ENCODE assay signal across 15 cellular contexts in the genomic region with DNA sequence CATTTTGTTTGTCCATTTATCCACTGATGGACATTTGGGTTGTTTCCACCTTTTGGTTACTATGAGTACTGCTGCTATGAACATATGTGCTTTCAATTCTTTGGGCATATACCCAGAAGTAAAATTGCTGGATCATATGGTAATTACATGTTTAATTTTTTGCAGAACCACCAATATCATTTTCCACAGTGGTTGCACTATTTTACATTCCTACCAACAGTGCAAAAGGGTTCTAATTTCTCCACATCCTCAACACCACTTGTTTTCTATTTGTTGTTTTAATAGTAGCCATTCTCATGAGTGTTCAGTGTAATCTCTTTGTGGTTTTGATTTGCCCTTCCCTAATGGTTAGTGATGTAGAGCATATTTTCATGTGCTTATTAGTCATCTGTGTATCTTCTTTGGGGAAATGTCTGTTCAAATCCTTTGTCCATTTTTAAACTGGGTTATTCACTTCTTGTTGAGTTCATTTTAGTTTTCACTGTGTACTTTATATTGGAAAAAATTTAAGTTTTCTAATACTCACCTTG.
DNase-seq lines count a peak whose midpoint lies in the region; ATAC-seq and TF ChIP-seq lines count a peak whose summit lies in the region.
"Had no signal": no experiment of that assay in that cellular context is flagged by ENCODE, and none has a peak within 500 bp of the region (broad histone marks: within the 10 kb centered on the region; RNA-seq: fewer than 3 reads in every experiment).

No MANE protein-coding gene starts in this region.

- H4K20me1 ChIP-seq in SK-N-SH (ENCODE audit: insufficient read depth) (no peaks in the 10 kb centered on the region), neural progenitor cell (ENCODE audit: low read depth) (no peaks in the 10 kb centered on the region)

- H3K9me2 ChIP-seq in SK-N-SH: no peaks in the 10 kb centered on the region

- H3K4me3 ChIP-seq in SK-N-SH (ENCODE audit: low read depth in 2 of 2, low read length in 1 of 2) (no peak overlapping the region), skeletal muscle satellite cell (ENCODE audit: low read length) (no peak overlapping the region), neural progenitor cell (no peak overlapping the region)
- H3K4me3 ChIP-seq: K562, ovary, SK-N-MC had no signal

- no peak for TF ChIP-seq RAD21 in SK-N-SH (IDR thresholded peaks at IDR 0.05; ENCODE audit: low read length)

- H2AFZ ChIP-seq in SK-N-SH (ENCODE audit: low read depth) (no peak overlapping the region), neural progenitor cell (replicated peaks) (no peak overlapping the region)

- H3K79me2 ChIP-seq in SK-N-SH (ENCODE audit: insufficient read depth): no peaks in the 10 kb centered on the region
- no peaks in the 10 kb centered on the region for H3K79me2 ChIP-seq in neural progenitor cell (ENCODE audit: low read depth)

- POLR2A ChIA-PET in SK-N-SH (lab: Yijun Ruan, JAX): no interaction called here

- H3K36me3 Mint-ChIP-seq in neural progenitor cell: peaks cover 9% of the 10 kb centered on the region

- H3K27ac ChIP-seq in SK-N-SH (ENCODE audit: low read depth in 2 of 2, low read length in 1 of 2): no peak overlapping the region
- no peak overlapping the region for H3K27ac ChIP-seq in neural progenitor cell
- H3K27ac ChIP-seq: ovary, SK-N-MC had no signal

- peaks cover 4% of the 10 kb centered on the region; the same call in 1 of the 2 replicates for H3K9me3 ChIP-seq in SK-N-SH
- H3K9me3 ChIP-seq in skeletal muscle satellite cell (replicated peaks; ENCODE audit: low read length): no peaks in the 10 kb centered on the region
- peaks cover 7% of the 10 kb centered on the region for H3K9me3 ChIP-seq in neural progenitor cell (ENCODE audit: low read depth)
- H3K9me3 ChIP-seq: ovary had no signal

- CTCF ChIA-PET in SK-N-SH (lab: Yijun Ruan, JAX): no interaction called here

- H3F3A ChIP-seq in SK-N-SH (replicated peaks; ENCODE audit: insufficient read depth): no peaks in the 10 kb centered on the region
- no peaks in the 10 kb centered on the region for H3F3A ChIP-seq in neural progenitor cell (ENCODE audit: low read depth)

- peaks cover 17% of the 10 kb centered on the region for H3K9me3 Mint-ChIP-seq in neural progenitor cell

- H3K36me3 ChIP-seq in SK-N-SH (replicated peaks in 1 of 2; ENCODE audit: control insufficient read depth in 1 of 2, insufficient read depth in 2 of 2, low read length in 1 of 2): peaks cover 0 to 12% of the 10 kb centered on the region in 2 experiments
- no peaks in the 10 kb centered on the region for H3K36me3 ChIP-seq in skeletal muscle satellite cell (ENCODE audit: insufficient read depth, low read length)
- H3K36me3 ChIP-seq in neural progenitor cell: peaks cover 6% of the 10 kb centered on the region
- H3K36me3 ChIP-seq: ovary had no signal

- peaks cover 3% of the 10 kb centered on the region for H3K27me3 Mint-ChIP-seq in neural progenitor cell (ENCODE audit: insufficient read depth, low read depth)
- H3K27me3 Mint-ChIP-seq: activated B cell treated with CpG ODN at 0.5 μM for 24 hours; effector memory CD8-positive, alpha-beta T cell had no signal

- H3K4me2 ChIP-seq in SK-N-SH: no peak overlapping the region
- H3K4me2 ChIP-seq in skeletal muscle satellite cell (ENCODE audit: low read length): peak overlapping the region; percentile 11
- H3K4me2 ChIP-seq in neural progenitor cell: no peak overlapping the region

- no peak for TF ChIP-seq EP300 in SK-N-SH (IDR thresholded peaks at IDR 0.05; ENCODE audit: borderline replicate concordance in 1 of 2, low read depth in 1 of 2, low read length in 1 of 2)

- H3K9ac ChIP-seq in SK-N-SH (no peak overlapping the region), skeletal muscle satellite cell (ENCODE audit: low read depth, low read length) (no peak overlapping the region), neural progenitor cell (no peak overlapping the region)

- TF ChIP-seq CTCF in SK-N-SH (IDR thresholded peaks at IDR 0.05) (no peak; the same call in 1 of the 2 replicates), neural progenitor cell (IDR thresholded peaks at IDR 0.05) (no peak)

- H3K4me3 Mint-ChIP-seq in neural progenitor cell: no peak overlapping the region
- H3K4me3 Mint-ChIP-seq: activated B cell treated with CpG ODN at 0.5 μM for 24 hours; effector memory CD8-positive, alpha-beta T cell had no signal

- no peak overlapping the region for H3K27ac Mint-ChIP-seq in neural progenitor cell
- H3K27ac Mint-ChIP-seq: activated B cell treated with CpG ODN at 0.5 μM for 24 hours; effector memory CD8-positive, alpha-beta T cell had no signal

- no peak for ATAC-seq in SK-N-SH treated with all-trans-retinoic acid at 6 μM for 48 hours
- no peak for ATAC-seq in stimulated activated naive CD8-positive, alpha-beta T cell treated with anti-CD3 and anti-CD28 coated beads, Interleukin-15, Interleukin-2, amounts not matched to agents 100 U/mL and 50 U/mL, for 24 hours
- ATAC-seq: effector memory CD8-positive, alpha-beta T cell; K562 had no signal

- DNase-seq in SK-N-SH (no peak), RPMI7951 (ENCODE audit: low read depth) (peak; percentile 54), fibroblast of peridontal ligament (ENCODE audit: extremely low read depth) (peak; percentile 84), neural progenitor cell (ENCODE audit: low spot score) (no peak), NCI-H524 (lab: John Stamatoyannopoulos, UW) (no peak)
- DNase-seq in stimulated activated naive CD8-positive, alpha-beta T cell treated with anti-CD3 and anti-CD28 coated beads, Interleukin-15, Interleukin-2, amounts not matched to agents 100 U/mL and 50 U/mL, for 24 hours: no peak
- DNase-seq: activated B cell treated with CpG ODN at 0.5 μM for 24 hours; effector memory CD8-positive, alpha-beta T cell; mesendoderm; NCI-H1694; ovary had no signal

- no peaks in the 10 kb centered on the region for H3K27me3 ChIP-seq in SK-N-SH (ENCODE audit: insufficient read depth)
- no peaks in the 10 kb centered on the region for H3K27me3 ChIP-seq in skeletal muscle satellite cell (ENCODE audit: control insufficient read depth, insufficient read depth, low read length)
- H3K27me3 ChIP-seq in neural progenitor cell: no peaks in the 10 kb centered on the region
- H3K27me3 ChIP-seq: ovary had no signal

- H3K4me1 ChIP-seq in SK-N-SH (ENCODE audit: control insufficient read depth in 1 of 2, insufficient read depth in 2 of 2, low read depth in 1 of 2, low read length in 1 of 2) (no peaks in the 10 kb centered on the region), skeletal muscle satellite cell (ENCODE audit: control insufficient read depth, insufficient read depth, low read length) (peaks cover 5% of the 10 kb centered on the region), neural progenitor cell (no peaks in the 10 kb centered on the region)

- no peaks in the 10 kb centered on the region for H3K4me1 Mint-ChIP-seq in neural progenitor cell
- H3K4me1 Mint-ChIP-seq: activated B cell treated with CpG ODN at 0.5 μM for 24 hours had no signal

TF ChIP-seq in SK-N-SH, 30 proteins besides CTCF, POLR2A, EP300 and RAD21:
- TF ChIP-seq FOXM1 (IDR thresholded peaks at IDR 0.05; ENCODE audit: low read depth) (no peak), FOSL2 (IDR thresholded peaks at IDR 0.05; ENCODE audit: borderline replicate concordance, low read depth) (peak; percentile 3; the same call in 1 of the 2 replicates)
TF ChIP-seq in SK-N-SH: peak in this region for 1.

TF ChIP-seq in SK-N-SH treated with all-trans-retinoic acid at 6 μM for 48 hours, 23 proteins besides CTCF, POLR2A, EP300 and RAD21:
- no peak for TF ChIP-seq ZFP3 (CRISPR knock-in tag; IDR thresholded peaks at IDR 0.05)
- no peak for TF ChIP-seq TOX (CRISPR knock-in tag; IDR thresholded peaks at IDR 0.05; ENCODE audit: borderline replicate concordance)
- no peak for TF ChIP-seq ARNTL (CRISPR knock-in tag; IDR thresholded peaks at IDR 0.05; ENCODE audit: borderline replicate concordance, low read depth)
- no peak for TF ChIP-seq CSDC2 (CRISPR knock-in tag; IDR thresholded peaks at IDR 0.05)
- TF ChIP-seq CREB5 (CRISPR knock-in tag; IDR thresholded peaks at IDR 0.05; ENCODE audit: low read depth): no peak
- TF ChIP-seq, protein P1, sequence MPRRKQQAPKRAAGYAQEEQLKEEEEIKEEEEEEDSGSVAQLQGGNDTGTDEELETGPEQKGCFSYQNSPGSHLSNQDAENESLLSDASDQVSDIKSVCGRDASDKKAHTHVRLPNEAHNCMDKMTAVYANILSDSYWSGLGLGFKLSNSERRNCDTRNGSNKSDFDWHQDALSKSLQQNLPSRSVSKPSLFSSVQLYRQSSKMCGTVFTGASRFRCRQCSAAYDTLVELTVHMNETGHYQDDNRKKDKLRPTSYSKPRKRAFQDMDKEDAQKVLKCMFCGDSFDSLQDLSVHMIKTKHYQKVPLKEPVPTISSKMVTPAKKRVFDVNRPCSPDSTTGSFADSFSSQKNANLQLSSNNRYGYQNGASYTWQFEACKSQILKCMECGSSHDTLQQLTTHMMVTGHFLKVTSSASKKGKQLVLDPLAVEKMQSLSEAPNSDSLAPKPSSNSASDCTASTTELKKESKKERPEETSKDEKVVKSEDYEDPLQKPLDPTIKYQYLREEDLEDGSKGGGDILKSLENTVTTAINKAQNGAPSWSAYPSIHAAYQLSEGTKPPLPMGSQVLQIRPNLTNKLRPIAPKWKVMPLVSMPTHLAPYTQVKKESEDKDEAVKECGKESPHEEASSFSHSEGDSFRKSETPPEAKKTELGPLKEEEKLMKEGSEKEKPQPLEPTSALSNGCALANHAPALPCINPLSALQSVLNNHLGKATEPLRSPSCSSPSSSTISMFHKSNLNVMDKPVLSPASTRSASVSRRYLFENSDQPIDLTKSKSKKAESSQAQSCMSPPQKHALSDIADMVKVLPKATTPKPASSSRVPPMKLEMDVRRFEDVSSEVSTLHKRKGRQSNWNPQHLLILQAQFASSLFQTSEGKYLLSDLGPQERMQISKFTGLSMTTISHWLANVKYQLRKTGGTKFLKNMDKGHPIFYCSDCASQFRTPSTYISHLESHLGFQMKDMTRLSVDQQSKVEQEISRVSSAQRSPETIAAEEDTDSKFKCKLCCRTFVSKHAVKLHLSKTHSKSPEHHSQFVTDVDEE (CRISPR knock-in tag; IDR thresholded peaks at IDR 0.05): no peak
- TF ChIP-seq OSR1 (CRISPR knock-in tag; IDR thresholded peaks at IDR 0.05): no peak
- TF ChIP-seq ZNF8 (CRISPR knock-in tag; IDR thresholded peaks at IDR 0.05): no peak
- no peak for TF ChIP-seq BACH2 (CRISPR knock-in tag; IDR thresholded peaks at IDR 0.05; ENCODE audit: borderline replicate concordance)
- no peak for TF ChIP-seq ZNF70 (CRISPR knock-in tag; IDR thresholded peaks at IDR 0.05)

Comparison
In these comparisons a context has a peak if more than half of its experiments do, and no peak if none do; other contexts are left out.
1. DNase-seq: peak in RPMI7951 (single experiment) and fibroblast of peridontal ligament (single experiment); none in SK-N-SH (single experiment), neural progenitor cell (single experiment), NCI-H524 (0 of 2) and stimulated activated naive CD8-positive, alpha-beta T cell treated with anti-CD3 and anti-CD28 coated beads, Interleukin-15, Interleukin-2, amounts not matched to agents 100 U/mL and 50 U/mL, for 24 hours (single experiment).